In the genomic region with DNA sequence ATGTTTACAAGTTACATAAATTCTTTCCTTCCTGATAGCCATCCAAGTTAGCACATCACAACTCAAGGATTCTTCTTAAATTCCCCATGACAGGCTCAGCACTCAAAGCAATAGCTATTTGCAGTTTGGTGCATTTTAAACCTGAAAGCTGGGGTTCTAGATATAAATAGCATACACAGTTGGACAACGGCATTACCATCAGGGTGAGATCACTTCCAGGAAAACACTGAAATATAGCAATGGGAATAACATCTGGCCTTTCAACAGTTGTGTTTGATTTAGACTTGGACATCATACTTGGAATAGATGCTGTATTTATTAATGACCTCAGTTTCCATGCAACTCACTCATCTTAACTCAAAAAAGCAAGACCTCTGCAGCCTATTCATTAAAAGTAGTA, we compare ENCODE assay signal across 19 cellular contexts. TPM values are rescaled to one million over a fixed set of nuclear protein-coding genes. Genes with fewer than 3 reads are reported as not detected.
DNase-seq lines count a peak whose midpoint lies in the region; ATAC-seq, FAIRE-seq and TF ChIP-seq lines count a peak whose summit lies in the region.
"Had no signal": no experiment of that assay in that cellular context is flagged by ENCODE, and none has a peak within 500 bp of the region (broad histone marks: within the 10 kb centered on the region; RNA-seq: fewer than 3 reads in every experiment).

No MANE protein-coding gene starts in this region.

- no peaks in the 10 kb centered on the region for H3K79me2 ChIP-seq in ACC112 (ENCODE audit: control insufficient read depth, insufficient read depth, low read length, unreplicated experiment)
- no peaks in the 10 kb centered on the region for H3K79me2 ChIP-seq in endothelial cell of umbilical vein (ENCODE audit: control insufficient read depth, insufficient read depth, low read length)

- WGBS in IMR-90 (ENCODE audit: extremely low coverage in 2 of 2, insufficient read length in 1 of 2), 2 experiments = no CpG with 5 or more reads among the region's 1 CpG
- WGBS in mesenchymal stem cell = no CpG with 5 or more reads among the region's 1 CpG

- H3K4ac ChIP-seq in IMR-90 (ENCODE audit: low read depth, low read length) (no peak overlapping the region), mesenchymal stem cell (ENCODE audit: low read depth in 1 of 2, low read length in 2 of 2) (no peak overlapping the region)

- no peak overlapping the region for H2BK20ac ChIP-seq in IMR-90 (ENCODE audit: low read depth, low read length)

- FAIRE-seq in endothelial cell of umbilical vein (lab: Jason Lieb, UNC) (peak; percentile 67), H54 (lab: Jason Lieb, UNC) (no peak)

- H2BK15ac ChIP-seq in IMR-90 (ENCODE audit: low read depth, low read length) = no peak overlapping the region
- H2BK15ac ChIP-seq in mesenchymal stem cell (ENCODE audit: low read depth, poor library complexity, severe bottlenecking) = no peak overlapping the region

- no peak overlapping the region for H2BK12ac ChIP-seq in mesenchymal stem cell (ENCODE audit: low read length in 2 of 2)

- no peak overlapping the region for H3K9ac ChIP-seq in IMR-90 (ENCODE audit: low read depth, low read length)
- peak overlapping the region; percentile 4 for H3K9ac ChIP-seq in endothelial cell of umbilical vein (replicated peaks; ENCODE audit: extremely low read depth, insufficient read depth, low read length)
- peak overlapping the region; percentile 65 for H3K9ac ChIP-seq in mesenchymal stem cell (ENCODE audit: low read length)
- H3K9ac ChIP-seq: KMS-11 had no signal

- H4K8ac ChIP-seq in IMR-90 (ENCODE audit: low read depth in 2 of 2, low read length in 2 of 2) = no peak overlapping the region
- H4K8ac ChIP-seq in mesenchymal stem cell (ENCODE audit: low read length) = no peak overlapping the region

- H2BK120ac ChIP-seq in IMR-90 (ENCODE audit: low read depth, low read length) (no peak overlapping the region), mesenchymal stem cell (ENCODE audit: low read depth, low read length) (no peak overlapping the region)

- ATAC-seq in IMR-90 (ENCODE audit: low read depth) (peak; percentile 84), GM19452 (IDR thresholded peaks at IDR 0.05; ENCODE audit: unreplicated experiment) (no peak)
- ATAC-seq: left lobe of liver; naive thymus-derived CD4-positive, alpha-beta T cell had no signal

- TF ChIP-seq POLR2A in IMR-90 (IDR thresholded peaks at IDR 0.05; ENCODE audit: low read depth, low read length) (no peak), endothelial cell of umbilical vein (IDR thresholded peaks at IDR 0.05; ENCODE audit: low read depth, low read length) (no peak), H54 (IDR thresholded peaks at IDR 0.05; ENCODE audit: low read depth, low read length) (no peak)

- peaks cover 15% of the 10 kb centered on the region for H3K4me1 ChIP-seq in ACC112 (ENCODE audit: control insufficient read depth, insufficient read depth, low read length, unreplicated experiment)
- peaks cover 8% of the 10 kb centered on the region for H3K4me1 ChIP-seq in IMR-90 (ENCODE audit: control insufficient read depth, insufficient read depth, low read length)
- H3K4me1 ChIP-seq in endothelial cell of umbilical vein (ENCODE audit: control insufficient read depth, extremely low read depth, insufficient read depth, low read length) = peaks cover 10% of the 10 kb centered on the region
- H3K4me1 ChIP-seq in mesenchymal stem cell (ENCODE audit: control insufficient read depth, insufficient read depth, low read depth, low read length) = peaks cover 3% of the 10 kb centered on the region

- H4K5ac ChIP-seq in IMR-90 (ENCODE audit: low read depth, low read length) = no peak overlapping the region

- H3K27me3 ChIP-seq in ACC112 (ENCODE audit: insufficient read depth, low read length) = no peaks in the 10 kb centered on the region
- H3K27me3 ChIP-seq in IMR-90 (ENCODE audit: control insufficient read depth, insufficient read depth, low read length) = no peaks in the 10 kb centered on the region
- H3K27me3 ChIP-seq in endothelial cell of umbilical vein (ENCODE audit: control insufficient read depth in 2 of 2, insufficient read depth in 2 of 2, low read length in 2 of 2) = peaks cover 4 to 16% of the 10 kb centered on the region in 2 experiments
- no peaks in the 10 kb centered on the region for H3K27me3 ChIP-seq in mesenchymal stem cell (ENCODE audit: control insufficient read depth in 1 of 2, insufficient read depth in 1 of 2, low read length in 2 of 2)
- H3K27me3 ChIP-seq: upper lobe of left lung had no signal

- H4K20me1 ChIP-seq in IMR-90 (ENCODE audit: insufficient read depth, low read length) (no peaks in the 10 kb centered on the region), endothelial cell of umbilical vein (replicated peaks; ENCODE audit: control insufficient read depth, extremely low read depth, insufficient read depth, low read length) (no peaks in the 10 kb centered on the region)

- intact Hi-C loops in IMR-90 (cut with micrococcal nuclease) = no loop called here
- intact Hi-C loops in endothelial cell of umbilical vein (cut with micrococcal nuclease) = loop anchor here (5.0 kb wide), 1 partner anchor 92 kb away; no protein-coding TSS in a partner anchor

- BruUV-seq in IMR-90 (replicated peaks; lab: Mats Ljungman, UMichigan) (no TSS peak), endothelial cell of umbilical vein (replicated peaks; lab: Mats Ljungman, UMichigan) (no TSS peak)

- H3K18ac ChIP-seq in IMR-90 (ENCODE audit: low read depth, low read length) (no peak overlapping the region; the same call in 1 of the 2 replicates), mesenchymal stem cell (ENCODE audit: low read depth in 1 of 2, low read length in 2 of 2) (no peak overlapping the region)

- dilution Hi-C loops in IMR-90 (cut with HindIII; ENCODE audit: low sequenced_read_pairs, unreplicated experiment) = no loop called here
- dilution Hi-C loops in endothelial cell of umbilical vein (cut with MboI; ENCODE audit: extremely low pct_ligation_motif_present, low sequenced_read_pairs) = no loop called here

- H3K56ac ChIP-seq in IMR-90 (ENCODE audit: extremely low read depth, insufficient read depth, low read length) = no peak overlapping the region

- peak; percentile 93 for DNase-seq in IMR-90
- DNase-seq in endothelial cell of umbilical vein (ENCODE audit: low read depth, low spot score) = peak; percentile 44
- DNase-seq in mesenchymal stem cell = peak; percentile 83
- no peak for DNase-seq in NCI-H82 (lab: John Stamatoyannopoulos, UW)
- DNase-seq in HUDEP-2 (lab: John Stamatoyannopoulos, UW; ENCODE audit: unreplicated experiment in 76 of 76) = no peak
- DNase-seq in H54 (ENCODE audit: insufficient read length, low spot score) = no peak
- DNase-seq: activated B cell treated with CpG ODN at 0.5 μM for 24 hours; activated gamma-delta T cell; endodermal cell; hippocampal formation; naive thymus-derived CD4-positive, alpha-beta T cell; NCI-H1436; NCI-H345; stimulated activated CD4-positive, alpha-beta T cell treated with anti-CD3 and anti-CD28 coated beads, Interleukin-4, amount 100 ng/mL, for 24 hours; upper lobe of left lung had no signal

- no peak overlapping the region for H3K4me3 ChIP-seq in ACC112 (ENCODE audit: low read depth, low read length)
- no peak overlapping the region for H3K4me3 ChIP-seq in IMR-90 (ENCODE audit: insufficient read depth, low read depth, low read length)
- H3K4me3 ChIP-seq in endothelial cell of umbilical vein (replicated peaks in 1 of 3; ENCODE audit: insufficient read depth in 1 of 3, low read depth in 1 of 3, low read length in 3 of 3) = no peak overlapping the region
- H3K4me3 ChIP-seq in mesenchymal stem cell (ENCODE audit: insufficient read depth in 1 of 2, low read depth in 1 of 2, low read length in 2 of 2) = no peak overlapping the region
- H3K4me3 ChIP-seq: upper lobe of left lung had no signal

- in situ Hi-C loops in IMR-90 (cut with MboI; ENCODE audit: low sequenced_read_pairs) = no loop called here

- peak overlapping the region; percentile 1; the same call in 1 of the 2 replicates for H3K4me2 ChIP-seq in IMR-90 (ENCODE audit: low read depth, low read length)
- H3K4me2 ChIP-seq in endothelial cell of umbilical vein (ENCODE audit: insufficient read depth, low read length) = peak overlapping the region; percentile 9
- H3K4me2 ChIP-seq in mesenchymal stem cell (ENCODE audit: low read length, poor library complexity, severe bottlenecking) = no peak overlapping the region
- H3K4me2 ChIP-seq: KMS-11 had no signal

- CTCF ChIA-PET in IMR-90 (lab: Yijun Ruan, JAX) = interaction anchor here (0.7 kb wide), 1 partner anchor 34 kb away, joined by 3 read pairs; no protein-coding TSS in a partner anchor
- CTCF ChIA-PET in endothelial cell of umbilical vein (lab: Charles Lee) = interaction anchor here (0.7 to 1.6 kb wide), 4 partner anchors 49 to 103 kb away, joined by 3 to 5 read pairs (median 4); a partner anchor contains a TSS

- H3K23ac ChIP-seq in IMR-90 (ENCODE audit: low read depth, low read length) (no peak overlapping the region), mesenchymal stem cell (ENCODE audit: low read length in 2 of 2) (no peak overlapping the region)

- no peak overlapping the region for H2AK5ac ChIP-seq in IMR-90 (ENCODE audit: low read depth, low read length)
- H2AK5ac ChIP-seq in mesenchymal stem cell (ENCODE audit: low read length, severe bottlenecking) = no peak overlapping the region

- TF ChIP-seq CTCF in IMR-90 (conservative IDR thresholded peaks at IDR 0.05; ENCODE audit: low read depth, low read length) (no peak), endothelial cell of umbilical vein (IDR thresholded peaks at IDR 0.05; ENCODE audit: extremely low read depth in 1 of 2, insufficient read depth in 1 of 2, low read depth in 1 of 2, low read length in 2 of 2) (no peak)

- no peak overlapping the region for H2AK9ac ChIP-seq in IMR-90 (replicated peaks; ENCODE audit: low read depth, low read length, poor library complexity)

- H3K9me3 ChIP-seq in IMR-90 (ENCODE audit: control insufficient read depth, insufficient read depth, low read length) (no peaks in the 10 kb centered on the region), endothelial cell of umbilical vein (replicated peaks; ENCODE audit: control insufficient read depth, insufficient read depth, low read length) (no peaks in the 10 kb centered on the region), mesenchymal stem cell (ENCODE audit: control insufficient read depth, low read length) (no peaks in the 10 kb centered on the region)
- H3K9me3 ChIP-seq: upper lobe of left lung had no signal

- peak overlapping the region; percentile 65 for H3K27ac ChIP-seq in ACC112 (ENCODE audit: low read depth, low read length)
- H3K27ac ChIP-seq in IMR-90 (ENCODE audit: insufficient read depth, low read length) = no peak overlapping the region
- H3K27ac ChIP-seq in endothelial cell of umbilical vein (ENCODE audit: insufficient read depth, low read depth, low read length) = no peak overlapping the region
- no peak overlapping the region for H3K27ac ChIP-seq in mesenchymal stem cell (ENCODE audit: low read length, poor library complexity, severe bottlenecking)
- H3K27ac ChIP-seq: KMS-11, upper lobe of left lung had no signal

- POLR2A ChIA-PET in IMR-90 (lab: Charles Lee; ENCODE audit: unreplicated experiment) = no interaction called here
- POLR2A ChIA-PET in endothelial cell of umbilical vein (lab: Charles Lee) = no interaction called here

- peak overlapping the region; percentile 1 for H2BK5ac ChIP-seq in IMR-90 (ENCODE audit: low read depth, low read length, poor library complexity, severe bottlenecking)
- H2BK5ac ChIP-seq in mesenchymal stem cell (ENCODE audit: low read depth, low read length, poor library complexity, severe bottlenecking) = no peak overlapping the region

- H3K79me1 ChIP-seq in IMR-90 (ENCODE audit: low read depth in 1 of 2, low read length in 2 of 2) (no peaks in the 10 kb centered on the region), mesenchymal stem cell (replicated peaks; ENCODE audit: low read length, poor library complexity, severe bottlenecking) (no peaks in the 10 kb centered on the region)

- no peak overlapping the region for H4K91ac ChIP-seq in IMR-90 (ENCODE audit: insufficient read depth, low read depth, low read length)
- no peak overlapping the region for H4K91ac ChIP-seq in mesenchymal stem cell (ENCODE audit: low read length)

- H3K14ac ChIP-seq in IMR-90 (replicated peaks; ENCODE audit: low read depth, low read length) = no peak overlapping the region
- no peak overlapping the region for H3K14ac ChIP-seq in mesenchymal stem cell (ENCODE audit: low read length in 2 of 2)

- H3K9me1 ChIP-seq in IMR-90 (ENCODE audit: insufficient read depth, low read length) = no peaks in the 10 kb centered on the region; the same call in 1 of the 2 replicates
- no peaks in the 10 kb centered on the region for H3K9me1 ChIP-seq in endothelial cell of umbilical vein (replicated peaks; ENCODE audit: control insufficient read depth, extremely low read depth, insufficient read depth, low read length)

- TF ChIP-seq RAD21 in IMR-90 (IDR thresholded peaks at IDR 0.05; ENCODE audit: low read length) = no peak

- H2AFZ ChIP-seq in ACC112 (ENCODE audit: low read length, unreplicated experiment) (peak overlapping the region; percentile 2), IMR-90 (replicated peaks; ENCODE audit: low read length, poor library complexity) (no peak overlapping the region), endothelial cell of umbilical vein (ENCODE audit: low read depth, low read length) (no peak overlapping the region), mesenchymal stem cell (ENCODE audit: low read depth, low read length) (no peak overlapping the region)

- no peaks in the 10 kb centered on the region for H3K36me3 ChIP-seq in ACC112 (ENCODE audit: insufficient read depth, low read length)
- H3K36me3 ChIP-seq in IMR-90 (ENCODE audit: control insufficient read depth, insufficient read depth, low read length) = no peaks in the 10 kb centered on the region
- H3K36me3 ChIP-seq in endothelial cell of umbilical vein (ENCODE audit: control insufficient read depth in 2 of 2, extremely low read depth in 1 of 2, insufficient read depth in 2 of 2, low read length in 2 of 2) = no peaks in the 10 kb centered on the region
- no peaks in the 10 kb centered on the region for H3K36me3 ChIP-seq in mesenchymal stem cell (ENCODE audit: control insufficient read depth in 1 of 2, insufficient read depth in 2 of 2, low read depth in 1 of 2, low read length in 2 of 2)
- H3K36me3 ChIP-seq: upper lobe of left lung had no signal

RNA-seq across cellular contexts. Expression of a gene that starts 24.7 kb away (rescaled TPM):
- total RNA-seq in IMR-90 (2012; rRNA removed) (not detected in 2 replicates), endothelial cell of umbilical vein (not detected in 2 replicates)
- polyA plus RNA-seq in IMR-90 (2012; rRNA removed) (not detected in 2 replicates), endothelial cell of umbilical vein (not detected in 2 replicates)
- not detected in 2 replicates for polyA plus RNA-seq in IMR-90 (2012; cell fraction: cytosol; rRNA removed)
- not detected in 2 replicates for polyA plus RNA-seq in IMR-90 (2012; cell fraction: nucleus; rRNA removed; ENCODE audit: low replicate concordance)
- not detected in 2 replicates for polyA plus RNA-seq in endothelial cell of umbilical vein (2011; cell fraction: cytosol; rRNA removed)
- polyA plus RNA-seq in endothelial cell of umbilical vein (2011; cell fraction: nucleus; rRNA removed) = not detected in 2 replicates
- polyA plus RNA-seq in endothelial cell of umbilical vein (2012) = not detected in 2 replicates
- polyA minus RNA-seq in endothelial cell of umbilical vein = not detected in 2 replicates
- polyA minus RNA-seq in endothelial cell of umbilical vein (2011; cell fraction: cytosol; rRNA and poly(A)+ RNA removed) = not detected
- not detected in 2 replicates for polyA minus RNA-seq in endothelial cell of umbilical vein (2011; cell fraction: nucleus; rRNA and poly(A)+ RNA removed)
- not detected for polyA plus RNA-seq in mesenchymal stem cell (2013, experiment 1 of 2)
- polyA plus RNA-seq in mesenchymal stem cell (2013, experiment 2 of 2) = 0.08 TPM
- total RNA-seq: activated B cell treated with CpG ODN at 0.5 μM for 24 hours; endodermal cell; naive thymus-derived CD4-positive, alpha-beta T cell; upper lobe of left lung had no signal
- polyA plus RNA-seq: naive thymus-derived CD4-positive, alpha-beta T cell had no signal

RNA-seq across cellular contexts. Expression of a gene that starts 49.3 kb away (rescaled TPM):
- total RNA-seq in IMR-90 (2012; rRNA removed) = 483 and 618 TPM in 2 replicates
- 1,362 and 1,551 TPM in 2 replicates for polyA plus RNA-seq in IMR-90 (2012; rRNA removed)
- 790 and 1,298 TPM in 2 replicates for polyA plus RNA-seq in IMR-90 (2012; cell fraction: cytosol; rRNA removed)
- polyA plus RNA-seq in IMR-90 (2012; cell fraction: nucleus; rRNA removed; ENCODE audit: low replicate concordance) = 1,060 and 1,205 TPM in 2 replicates
- total RNA-seq in endothelial cell of umbilical vein = 6.5 and 8.7 TPM in 2 replicates
- polyA plus RNA-seq in endothelial cell of umbilical vein = 18.0 and 18.9 TPM in 2 replicates
- polyA plus RNA-seq in endothelial cell of umbilical vein (2011; cell fraction: cytosol; rRNA removed) = 24.0 and 30.3 TPM in 2 replicates
- polyA plus RNA-seq in endothelial cell of umbilical vein (2011; cell fraction: nucleus; rRNA removed) = 25.3 and 32.0 TPM in 2 replicates
- polyA plus RNA-seq in endothelial cell of umbilical vein (2012) = 74.6 and 97.3 TPM in 2 replicates
- polyA minus RNA-seq in endothelial cell of umbilical vein = 20.9 and 23.9 TPM in 2 replicates
- polyA minus RNA-seq in endothelial cell of umbilical vein (2011; cell fraction: cytosol; rRNA and poly(A)+ RNA removed) = 16.9 TPM
- polyA minus RNA-seq in endothelial cell of umbilical vein (2011; cell fraction: nucleus; rRNA and poly(A)+ RNA removed) = 9.4 and 11.5 TPM in 2 replicates
- 1,930 TPM for polyA plus RNA-seq in mesenchymal stem cell (2013, experiment 1 of 2)
- 1,910 TPM for polyA plus RNA-seq in mesenchymal stem cell (2013, experiment 2 of 2)

Comparison
In these comparisons a context has a peak if more than half of its experiments do, and no peak if none do; other contexts are left out.
1. DNase-seq: peak in IMR-90 (single experiment), endothelial cell of umbilical vein (single experiment) and mesenchymal stem cell (single experiment); none in NCI-H82 (single experiment), HUDEP-2 (0 of 76) and H54 (single experiment).
2. RNA of a gene that starts 49.3 kb away (total RNA-seq): 483 to 618 TPM in IMR-90; 6.5 to 8.7 TPM in endothelial cell of umbilical vein; every median in the first group is over 10 times any median in the second.